Comparison of ENCODE assay signal across 11 cellular contexts in the genomic region with DNA sequence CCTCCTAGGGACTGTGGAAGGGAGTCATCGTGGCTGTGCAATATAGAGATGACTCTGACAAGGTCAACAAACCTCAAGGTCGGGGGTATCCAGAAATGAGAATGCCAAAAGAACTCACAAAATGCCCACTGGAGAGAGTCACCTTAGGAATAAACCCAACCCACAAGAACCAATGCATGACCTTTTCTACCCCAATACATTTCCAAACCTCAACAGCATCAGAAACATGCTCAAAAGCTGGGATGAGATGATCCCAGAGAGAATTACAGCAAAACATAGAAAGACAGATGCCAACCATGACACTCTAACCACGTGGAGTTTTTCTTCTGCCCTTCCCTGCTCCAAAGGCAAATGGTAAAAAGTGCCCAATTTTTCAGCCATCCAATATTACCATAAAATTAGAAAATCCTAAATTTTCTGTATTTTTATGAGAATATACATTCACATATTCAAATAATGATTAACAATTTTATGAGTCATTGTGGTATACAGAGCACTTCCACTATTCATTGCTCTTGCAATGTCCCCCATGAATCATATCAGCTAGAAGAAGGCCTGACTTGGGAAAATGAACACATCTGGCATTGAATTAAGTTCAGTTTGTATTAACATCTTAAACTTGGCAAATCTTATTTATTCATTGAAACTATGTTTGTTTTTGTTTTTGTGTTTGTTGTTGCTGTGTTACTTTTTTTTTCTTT.
A peak's percentile ranks its signal among the peaks of the same experiment; 100 is the strongest.
DNase-seq lines count a peak whose midpoint lies in the region; ATAC-seq and TF ChIP-seq lines count a peak whose summit lies in the region.
"Had no signal": no experiment of that assay in that cellular context is flagged by ENCODE, and none has a peak within 500 bp of the region (broad histone marks: within the 10 kb centered on the region; RNA-seq: fewer than 3 reads in every experiment).

No MANE protein-coding gene starts in this region.

- no peak for TF ChIP-seq CTCF in fibroblast of mammary gland (conservative IDR thresholded peaks at IDR 0.05; ENCODE audit: control insufficient read depth, insufficient read depth, low read depth, low read length)

- peak; percentile 72 for ATAC-seq in GM21619 (IDR thresholded peaks at IDR 0.05; ENCODE audit: unreplicated experiment)
- ATAC-seq: activated naive CD4-positive, alpha-beta T cell treated with anti-CD3 and anti-CD28 coated beads, Interleukin-2, amount 50 U/mL, for 72 hours; left colon; psoas muscle had no signal

- DNase-seq in AG08395 (ENCODE audit: low spot score) (peak; percentile 67), NCI-H226 (peak; percentile 40), fibroblast of mammary gland (ENCODE audit: low read depth) (peak; percentile 95), cerebellar cortex (ENCODE audit: low spot score) (no peak), DMS 273 treated with DMSO at 0.1 percent for 48 hours (lab: John Stamatoyannopoulos, UW) (no peak)
- DNase-seq in activated CD4-positive, alpha-beta T cell treated with anti-CD3 and anti-CD28 coated beads, Interleukin-2, amount 50 U/mL, for 4 hours: no peak
- DNase-seq in activated effector memory CD4-positive, alpha-beta T cell treated with anti-CD3 and anti-CD28 coated beads, Interleukin-2, amount 50 U/mL, for 16 hours: no peak
- DNase-seq: left colon, psoas muscle had no signal

- H3K4me3 ChIP-seq in fibroblast of mammary gland (ENCODE audit: control insufficient read depth, low read depth, low read length): no peak overlapping the region
- H3K4me3 ChIP-seq: psoas muscle had no signal

Comparison
In these comparisons a context has a peak if more than half of its experiments do, and no peak if none do; other contexts are left out.
1. DNase-seq: peak in AG08395 (single experiment), NCI-H226 (single experiment) and fibroblast of mammary gland (single experiment); none in activated CD4-positive, alpha-beta T cell treated with anti-CD3 and anti-CD28 coated beads, Interleukin-2, amount 50 U/mL, for 4 hours (0 of 2), activated effector memory CD4-positive, alpha-beta T cell treated with anti-CD3 and anti-CD28 coated beads, Interleukin-2, amount 50 U/mL, for 16 hours (single experiment), cerebellar cortex (single experiment) and DMS 273 treated with DMSO at 0.1 percent for 48 hours (single experiment).